ENCODE assay signal across 8 cellular contexts in the genomic region with DNA sequence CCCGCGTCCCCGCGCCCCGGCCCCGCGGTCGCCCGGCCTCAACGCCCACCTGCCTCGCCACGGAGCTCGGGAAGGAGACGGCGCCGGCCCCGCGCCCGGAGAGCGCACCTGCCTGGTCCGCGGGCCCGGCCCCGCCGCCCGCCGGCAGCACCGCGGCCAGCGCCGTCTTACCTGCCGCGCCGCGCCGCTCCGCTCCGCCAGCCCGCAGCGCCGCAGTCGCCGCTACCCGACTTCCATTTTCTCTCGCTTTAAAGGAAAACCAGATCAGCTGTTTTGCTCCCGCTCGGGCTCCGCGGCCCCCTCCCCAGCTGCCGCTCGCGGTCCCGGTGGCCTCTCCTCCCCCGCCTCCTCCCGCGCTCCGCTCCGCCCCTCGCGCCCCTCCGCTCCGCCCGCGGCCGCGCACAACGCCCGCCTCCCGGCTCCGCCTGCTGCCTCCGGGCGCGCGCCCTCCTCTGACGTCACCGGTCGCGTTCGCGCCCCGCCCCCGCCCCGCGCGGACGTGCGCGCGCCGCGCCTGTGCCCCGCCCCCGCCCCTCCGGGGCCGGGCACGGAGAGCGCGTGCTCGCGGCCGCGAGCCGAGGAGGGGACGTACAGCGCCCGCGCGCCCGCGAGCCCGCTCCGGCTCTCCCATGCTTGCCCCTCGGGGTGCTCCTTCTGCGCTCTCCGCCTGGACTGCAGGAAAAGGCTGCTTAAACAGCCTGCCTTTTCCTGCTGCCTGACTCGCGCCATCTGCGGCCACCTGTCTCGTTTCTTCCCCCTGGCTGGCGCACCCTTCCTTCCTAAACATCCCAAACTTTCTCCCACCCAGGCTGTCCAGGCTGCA. TPM values are rescaled to one million over a fixed set of nuclear protein-coding genes. Genes with fewer than 3 reads are reported as not detected.
DNase-seq lines count a peak whose midpoint lies in the region; ATAC-seq lines count a peak whose summit lies in the region.

A gene (minus strand): TSS at position 338 of the 823 bp plus-strand sequence.

- H3K4me3 Mint-ChIP-seq in activated CD8-positive, alpha-beta T cell treated with anti-CD3 and anti-CD28 coated beads, Interleukin-2, amount 10 ng/mL, durations not matched to agents 7 days and 5 days: peak within 1 kb of the TSS; percentile 87

- ATAC-seq in GM19395 (IDR thresholded peaks at IDR 0.05; ENCODE audit: unreplicated experiment) (peak; percentile 88), HG03521 (IDR thresholded peaks at IDR 0.05; ENCODE audit: unreplicated experiment) (peak; percentile 87)
- ATAC-seq in activated CD8-positive, alpha-beta T cell treated with anti-CD3 and anti-CD28 coated beads, Interleukin-2, amount 10 ng/mL, durations not matched to agents 7 days and 5 days: peak; percentile 89

- H4K20me1 ChIP-seq in BLaER1 treated with 17β-estradiol and CSF1 and Interleukin-3, amounts not matched to agents 10 nM and 100 nM: peaks cover 0 to 8% (median 0%) of the 10 kb centered on the region in 11 experiments; a peak in 1 of 22 replicates

- peak within 1 kb of the TSS; percentile 93 to 98 (median 96) for H3K4me2 ChIP-seq in BLaER1 treated with 17β-estradiol and CSF1 and Interleukin-3, amounts not matched to agents 10 nM and 100 nM

- H3K9ac ChIP-seq in BLaER1 treated with 17β-estradiol and CSF1 and Interleukin-3, amounts not matched to agents 10 nM and 100 nM: peak within 1 kb of the TSS; percentile 62 to 86 (median 78)

- H3K4me3 ChIP-seq in BLaER1 treated with 17β-estradiol and CSF1 and Interleukin-3, amounts not matched to agents 10 nM and 100 nM: peak within 1 kb of the TSS; percentile 74 to 92 (median 84)

- H3K4me1 ChIP-seq in BLaER1 treated with 17β-estradiol and CSF1 and Interleukin-3, amounts not matched to agents 10 nM and 100 nM: peaks cover 0 to 18% (median 11%) of the 10 kb centered on the region in 10 experiments; a peak in 13 of 20 replicates

- peaks cover 19 to 25% (median 22%) of the 10 kb centered on the region in 11 experiments for H3K27me3 ChIP-seq in BLaER1 treated with 17β-estradiol and CSF1 and Interleukin-3, amounts not matched to agents 10 nM and 100 nM

- peaks cover 9% of the 10 kb centered on the region for H3K4me1 Mint-ChIP-seq in activated CD8-positive, alpha-beta T cell treated with anti-CD3 and anti-CD28 coated beads, Interleukin-2, amount 10 ng/mL, durations not matched to agents 7 days and 5 days (ENCODE audit: low read depth)

- CTCF ChIA-PET in activated CD8-positive, alpha-beta T cell treated with anti-CD3 and anti-CD28 coated beads, Interleukin-2, amount 10 ng/mL, durations not matched to agents 7 days and 5 days (lab: Charles Lee): no interaction called here

- POLR2A ChIA-PET in activated CD8-positive, alpha-beta T cell treated with anti-CD3 and anti-CD28 coated beads, Interleukin-2, amount 10 ng/mL, durations not matched to agents 7 days and 5 days (lab: Charles Lee): no interaction called here

- H3K36me3 Mint-ChIP-seq in activated CD8-positive, alpha-beta T cell treated with anti-CD3 and anti-CD28 coated beads, Interleukin-2, amount 10 ng/mL, durations not matched to agents 7 days and 5 days (ENCODE audit: low read depth): no peaks in the 10 kb centered on the region

- DNase-seq in NCI-H774 (lab: John Stamatoyannopoulos, UW) (peak; percentile 86), medulla oblongata (ENCODE audit: extremely low spot score) (peak; percentile 94)
- DNase-seq in activated CD8-positive, alpha-beta T cell treated with anti-CD3 and anti-CD28 coated beads, Interleukin-2, amount 10 ng/mL, durations not matched to agents 7 days and 5 days: peak; percentile 80
- DNase-seq in effector CD4-positive, alpha-beta T cell: peak; percentile 73
- DNase-seq in stimulated activated CD4-positive, alpha-beta T cell treated with anti-CD3 and anti-CD28 coated beads, TNF-alpha, amount 100 ng/mL, for 24 hours (ENCODE audit: low read depth in 3 of 3): peak; percentile 57 to 76 (median 71)

- H3K9me3 ChIP-seq in BLaER1 treated with 17β-estradiol and CSF1 and Interleukin-3, amounts not matched to agents 10 nM and 100 nM (replicated peaks in 1 of 11): peaks cover 0 to 7% (median 0%) of the 10 kb centered on the region in 11 experiments; a peak in 3 of 22 replicates

- H3K27ac ChIP-seq in BLaER1 treated with 17β-estradiol and CSF1 and Interleukin-3, amounts not matched to agents 10 nM and 100 nM: peak within 1 kb of the TSS; percentile 38 to 73 (median 58); a peak in 21 of 22 replicates

- H3K36me3 ChIP-seq in BLaER1 treated with 17β-estradiol and CSF1 and Interleukin-3, amounts not matched to agents 10 nM and 100 nM: no peaks in the 10 kb centered on the region

- H3K9me3 Mint-ChIP-seq in activated CD8-positive, alpha-beta T cell treated with anti-CD3 and anti-CD28 coated beads, Interleukin-2, amount 10 ng/mL, durations not matched to agents 7 days and 5 days (ENCODE audit: insufficient read depth): no peaks in the 10 kb centered on the region

- H3K27ac Mint-ChIP-seq in activated CD8-positive, alpha-beta T cell treated with anti-CD3 and anti-CD28 coated beads, Interleukin-2, amount 10 ng/mL, durations not matched to agents 7 days and 5 days: peak within 1 kb of the TSS; percentile 19

- peaks cover 31% of the 10 kb centered on the region for H3K27me3 Mint-ChIP-seq in activated CD8-positive, alpha-beta T cell treated with anti-CD3 and anti-CD28 coated beads, Interleukin-2, amount 10 ng/mL, durations not matched to agents 7 days and 5 days (ENCODE audit: low read depth)

RNA-seq across cellular contexts. Expression of the gene that starts here (rescaled TPM):
- total RNA-seq in activated CD8-positive, alpha-beta T cell treated with anti-CD3 and anti-CD28 coated beads, Interleukin-2, amount 10 ng/mL, durations not matched to agents 7 days and 5 days: 1 to 10 TPM; 1.7 to 2.3 TPM

Comparison
In these comparisons a context has a peak if more than half of its experiments do, and no peak if none do; other contexts are left out.
1. Peak in every context shown above with its lines: DNase-seq, ATAC-seq, H3K4me3 ChIP-seq and H3K27ac ChIP-seq.